8 cellular contexts compared by ENCODE assay signal in genomic region chr1:93177991-93178390, GRCh38. TPM values are rescaled to one million over a fixed set of nuclear protein-coding genes. Genes with fewer than 3 reads are reported as not detected.
DNase-seq lines count a peak whose midpoint lies in the region; ATAC-seq and TF ChIP-seq lines count a peak whose summit lies in the region.

No MANE protein-coding gene starts in this region.

- H3K4me1 ChIP-seq in liver (ENCODE audit: control insufficient read depth in 4 of 4, insufficient read depth in 4 of 4, low read length in 3 of 4) (peaks cover 2 to 23% (median 16%) of the 10 kb centered on the region in 4 donors), mucosa of descending colon (ENCODE audit: low read depth) (peaks cover 6% of the 10 kb centered on the region)

- H3K4me3 Mint-ChIP-seq in stimulated activated naive CD8-positive, alpha-beta T cell treated with anti-CD3 and anti-CD28 coated beads, Interleukin-15, Interleukin-2, amounts not matched to agents 100 ng/mL and 50 ng/mL, for 24 hours, result peak overlapping the region; percentile 95
- peak overlapping the region; percentile 86 for H3K4me3 Mint-ChIP-seq in activated naive CD8-positive, alpha-beta T cell treated with anti-CD3 and anti-CD28 coated beads, Interleukin-2, amount 50 U/mL, for 24 hours

- H3K27me3 Mint-ChIP-seq in stimulated activated naive CD8-positive, alpha-beta T cell treated with anti-CD3 and anti-CD28 coated beads, Interleukin-15, Interleukin-2, amounts not matched to agents 100 ng/mL and 50 ng/mL, for 24 hours, result no peaks in the 10 kb centered on the region
- H3K27me3 Mint-ChIP-seq in activated naive CD8-positive, alpha-beta T cell treated with anti-CD3 and anti-CD28 coated beads, Interleukin-2, amount 50 U/mL, for 24 hours, result no peaks in the 10 kb centered on the region

- TF ChIP-seq CTCF in liver (IDR thresholded peaks at IDR 0.05; ENCODE audit: low read depth, low read length, missing input control) (no peak), mucosa of descending colon (IDR thresholded peaks at IDR 0.05) (no peak)

- intact Hi-C loops in mucosa of descending colon (cut with DNase I, micrococcal nuclease), result no loop called here

- no peak for TF ChIP-seq RAD21 in liver (IDR thresholded peaks at IDR 0.05)

- peak overlapping the region; percentile 99 for H3K9ac ChIP-seq in liver (ENCODE audit: low read depth in 1 of 2, low read length in 2 of 2)

- H3K36me3 ChIP-seq in liver (ENCODE audit: control insufficient read depth in 4 of 4, insufficient read depth in 3 of 4, low read depth in 1 of 4, low read length in 3 of 4), result peaks cover 0 to 6% (median 2%) of the 10 kb centered on the region in 4 donors
- H3K36me3 ChIP-seq in mucosa of descending colon (ENCODE audit: low read depth), result peaks cover 6% of the 10 kb centered on the region

- H3K9me3 ChIP-seq in liver (ENCODE audit: control insufficient read depth in 4 of 4, low read length in 3 of 4), result no peaks in the 10 kb centered on the region
- no peaks in the 10 kb centered on the region for H3K9me3 ChIP-seq in mucosa of descending colon

- H3K9me3 Mint-ChIP-seq in stimulated activated naive CD8-positive, alpha-beta T cell treated with anti-CD3 and anti-CD28 coated beads, Interleukin-15, Interleukin-2, amounts not matched to agents 100 ng/mL and 50 ng/mL, for 24 hours, result no peaks in the 10 kb centered on the region
- H3K9me3 Mint-ChIP-seq in activated naive CD8-positive, alpha-beta T cell treated with anti-CD3 and anti-CD28 coated beads, Interleukin-2, amount 50 U/mL, for 24 hours, result peaks cover 4% of the 10 kb centered on the region

- H3K27ac ChIP-seq in liver (ENCODE audit: low read depth in 1 of 2, low read length in 2 of 2), result peak overlapping the region; percentile 99 to 100

- ATAC-seq in stimulated activated naive CD8-positive, alpha-beta T cell treated with anti-CD3 and anti-CD28 coated beads, Interleukin-15, Interleukin-2, amounts not matched to agents 100 U/mL and 50 U/mL, for 24 hours, result no peak
- ATAC-seq in activated naive CD8-positive, alpha-beta T cell treated with anti-CD3 and anti-CD28 coated beads, Interleukin-2, amount 50 U/mL, for 24 hours, result no peak
- ATAC-seq in GM18861 (IDR thresholded peaks at IDR 0.05; ENCODE audit: unreplicated experiment) (no peak), mucosa of descending colon (no peak), HG03442 (IDR thresholded peaks at IDR 0.05; ENCODE audit: unreplicated experiment) (no peak)

- H3K27ac Mint-ChIP-seq in stimulated activated naive CD8-positive, alpha-beta T cell treated with anti-CD3 and anti-CD28 coated beads, Interleukin-15, Interleukin-2, amounts not matched to agents 100 ng/mL and 50 ng/mL, for 24 hours, result peak overlapping the region; percentile 70
- H3K27ac Mint-ChIP-seq in activated naive CD8-positive, alpha-beta T cell treated with anti-CD3 and anti-CD28 coated beads, Interleukin-2, amount 50 U/mL, for 24 hours, result peak overlapping the region; percentile 93

- no peak for DNase-seq in stimulated activated naive CD8-positive, alpha-beta T cell treated with anti-CD3 and anti-CD28 coated beads, Interleukin-15, Interleukin-2, amounts not matched to agents 100 U/mL and 50 U/mL, for 24 hours
- DNase-seq in activated naive CD8-positive, alpha-beta T cell treated with anti-CD3 and anti-CD28 coated beads, Interleukin-2, amount 50 U/mL, for 24 hours, result no peak
- DNase-seq in mucosa of descending colon (no peak), cerebellar cortex (ENCODE audit: low spot score) (no peak)

- H3K36me3 Mint-ChIP-seq in stimulated activated naive CD8-positive, alpha-beta T cell treated with anti-CD3 and anti-CD28 coated beads, Interleukin-15, Interleukin-2, amounts not matched to agents 100 ng/mL and 50 ng/mL, for 24 hours (ENCODE audit: low read depth), result peaks cover 41% of the 10 kb centered on the region
- H3K36me3 Mint-ChIP-seq in activated naive CD8-positive, alpha-beta T cell treated with anti-CD3 and anti-CD28 coated beads, Interleukin-2, amount 50 U/mL, for 24 hours (ENCODE audit: low read depth), result peaks cover 44% of the 10 kb centered on the region

- no peaks in the 10 kb centered on the region for H3K27me3 ChIP-seq in liver (ENCODE audit: control insufficient read depth in 4 of 4, insufficient read depth in 4 of 4, low read length in 3 of 4)

- peak overlapping the region; percentile 67 to 94 (median 94) for H3K4me3 ChIP-seq in liver (ENCODE audit: low read depth in 1 of 3, low read length in 3 of 3)
- no peak overlapping the region for H3K4me3 ChIP-seq in mucosa of descending colon

- peaks cover 62% of the 10 kb centered on the region for H3K4me1 Mint-ChIP-seq in stimulated activated naive CD8-positive, alpha-beta T cell treated with anti-CD3 and anti-CD28 coated beads, Interleukin-15, Interleukin-2, amounts not matched to agents 100 ng/mL and 50 ng/mL, for 24 hours (ENCODE audit: low read depth)
- H3K4me1 Mint-ChIP-seq in activated naive CD8-positive, alpha-beta T cell treated with anti-CD3 and anti-CD28 coated beads, Interleukin-2, amount 50 U/mL, for 24 hours, result peaks cover 65% of the 10 kb centered on the region

- WGBS in liver, result 23% methylated on average over 4 of the region's 4 CpGs

TF ChIP-seq in liver, 16 proteins besides CTCF, POLR2A, EP300 and RAD21:
- TF ChIP-seq FOXA1 (IDR thresholded peaks at IDR 0.05) (no peak), ZBTB33 (IDR thresholded peaks at IDR 0.05) (no peak), JUND (IDR thresholded peaks at IDR 0.05) (no peak), HNF4A (conservative IDR thresholded peaks at IDR 0.05) (no peak), RXRA (IDR thresholded peaks at IDR 0.05) (no peak), REST (IDR thresholded peaks at IDR 0.05) (no peak), SP1 (IDR thresholded peaks at IDR 0.05) (no peak), HNF4G (IDR thresholded peaks at IDR 0.05) (no peak), NR2F2 (IDR thresholded peaks at IDR 0.05) (no peak), MAX (IDR thresholded peaks at IDR 0.05) (no peak)

RNA-seq across cellular contexts. Expression of gene TMED5, which starts 2.2 kb away (rescaled TPM):
- total RNA-seq in liver (100 to 1,000 TPM in 1 of 2 donors, 10 to 100 TPM in 1; 89.8 to 121 TPM), mucosa of descending colon (10 to 100 TPM; 45.1 to 47.6 (median 45.7) TPM)
- 10 to 100 TPM; 72.9 to 81.6 TPM for polyA plus RNA-seq in liver

RNA-seq across cellular contexts. Expression of gene CCDC18, which starts 2.5 kb away (rescaled TPM):
- total RNA-seq in liver (1 to 10 TPM; 8.3 to 8.5 TPM), mucosa of descending colon (1 to 10 TPM; 2.7 to 7.7 (median 3.2) TPM)
- polyA plus RNA-seq in liver, result 1 to 10 TPM; 2.7 to 6.1 TPM
